ENCODE assay signal across 29 cellular contexts in the genomic region with DNA sequence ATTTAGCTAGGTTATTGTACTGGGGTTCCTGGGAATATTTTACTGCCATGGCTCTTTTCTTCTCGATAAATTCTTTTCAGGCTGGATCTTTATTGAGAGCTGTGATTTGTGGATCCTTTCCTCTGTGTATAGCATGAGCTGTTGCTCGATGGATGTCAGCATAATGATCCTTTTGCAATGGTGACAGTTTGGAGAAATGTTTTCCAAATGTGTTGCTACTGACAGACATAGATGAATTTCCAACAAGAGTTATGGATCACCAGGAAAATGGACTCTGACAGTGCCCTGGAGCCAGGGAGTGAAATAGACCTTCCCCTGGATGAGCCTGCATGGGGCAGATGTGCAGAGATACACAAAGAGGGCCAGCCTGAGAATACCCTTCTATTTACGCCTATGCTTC. TPM values are rescaled to one million over a fixed set of nuclear protein-coding genes. Genes with fewer than 3 reads are reported as not detected.
"Had no signal": no experiment of that assay in that cellular context is flagged by ENCODE, and none has a peak within 500 bp of the region (broad histone marks: within the 10 kb centered on the region; RNA-seq: fewer than 3 reads in every experiment).

No MANE protein-coding gene starts in this region.

- H3K4me3 ChIP-seq: adrenal gland, body of pancreas, breast epithelium had no signal

- H3K27ac ChIP-seq: adrenal gland, body of pancreas, brain microvascular endothelial cell, breast epithelium, VCaP had no signal

- H3K9me3 ChIP-seq: adrenal gland, body of pancreas, breast epithelium had no signal

- H3K27me3 ChIP-seq: adrenal gland, body of pancreas, brain microvascular endothelial cell, breast epithelium had no signal

- ATAC-seq: activated CD8-positive, alpha-beta memory T cell treated with anti-CD3 and anti-CD28 coated beads, Interleukin-2, amount 10 ng/mL, durations not matched to agents 7 days and 5 days; activated CD8-positive, alpha-beta T cell treated with anti-CD3 and anti-CD28 coated beads for 36 hours; activated naive CD4-positive, alpha-beta T cell treated with anti-CD3 and anti-CD28 coated beads, Interleukin-2, amount 50 U/mL, for 72 hours; body of pancreas had no signal

- H3K36me3 ChIP-seq: adrenal gland, brain microvascular endothelial cell, breast epithelium had no signal

- DNase-seq: activated B cell treated with CpG ODN at 0.5 μM for 24 hours; activated CD4-positive, alpha-beta memory T cell treated with anti-CD3 and anti-CD28 coated beads for 36 hours; activated CD4-positive, alpha-beta T cell treated with anti-CD3 and anti-CD28 coated beads for 4 hours; activated CD4-positive, alpha-beta T cell treated with anti-CD3 and anti-CD28 coated beads, Interleukin-2, amount 10 ng/mL, durations not matched to agents 24 days and 14 days; activated CD4-positive, alpha-beta T cell treated with anti-CD3 and anti-CD28 coated beads, Interleukin-2, amount 50 U/mL, for 1 hour; activated CD4-positive, alpha-beta T cell treated with anti-CD3 and anti-CD28 coated beads, Interleukin-2, amount 50 U/mL, for 4 hours; activated CD4-positive, CD25-positive, alpha-beta regulatory T cell treated with anti-CD3 and anti-CD28 coated beads, Interleukin-2, amount 50 U/mL, for 72 hours; activated CD8-positive, alpha-beta memory T cell treated with anti-CD3 and anti-CD28 coated beads, Interleukin-2, amount 10 ng/mL, durations not matched to agents 7 days and 5 days; activated CD8-positive, alpha-beta memory T cell treated with anti-CD3 and anti-CD28 coated beads, Interleukin-2, amount 50 U/mL, for 48 hours; activated CD8-positive, alpha-beta T cell treated with anti-CD3 and anti-CD28 coated beads for 36 hours; activated effector memory CD4-positive, alpha-beta T cell treated with Interleukin-2 at 50 U/mL for 16 hours; activated gamma-delta T cell; activated naive CD4-positive, alpha-beta T cell treated with anti-CD3 and anti-CD28 coated beads for 36 hours; activated naive CD4-positive, alpha-beta T cell treated with anti-CD3 and anti-CD28 coated beads, Interleukin-2, amount 50 U/mL, for 16 hours; activated naive CD8-positive, alpha-beta T cell treated with anti-CD3 and anti-CD28 coated beads for 36 hours; activated T-cell treated with anti-CD3 and anti-CD28 coated beads, Interleukin-2, amount 50 U/mL, for 24 hours; activated T-cell treated with anti-CD3 and anti-CD28 coated beads, Interleukin-2, amount 50 U/mL, for 48 hours; adrenal gland; amniotic stem cell; aorta; body of pancreas; brain microvascular endothelial cell; central memory CD4-positive, alpha-beta T cell; T-helper 1 cell; T-helper 2 cell; T-helper 9 cell had no signal

RNA-seq across cellular contexts. Expression of a gene that starts 30.3 kb away (rescaled TPM):
- polyA plus RNA-seq: adrenal gland, aorta had no signal
